In genomic region chr16:77683845-77684526, GRCh38 we compare ENCODE assay signal across 19 cellular contexts. TPM values are rescaled to one million over a fixed set of nuclear protein-coding genes. Genes with fewer than 3 reads are reported as not detected.
DNase-seq lines count a peak whose midpoint lies in the region; ATAC-seq lines count a peak whose summit lies in the region.
"Had no signal": no experiment of that assay in that cellular context is flagged by ENCODE, and none has a peak within 500 bp of the region (broad histone marks: within the 10 kb centered on the region; RNA-seq: fewer than 3 reads in every experiment).

No MANE protein-coding gene starts in this region.

- peaks cover 4 to 10% of the 10 kb centered on the region in 2 donors for H3K4me1 ChIP-seq in neuronal stem cell (ENCODE audit: control insufficient read depth in 2 of 2, insufficient read depth in 1 of 2, low read depth in 1 of 2, low read length in 2 of 2)
- H3K4me1 ChIP-seq: A549 had no signal

- H2BK12ac ChIP-seq in neuronal stem cell (ENCODE audit: low read length) = no peak overlapping the region

- H4K91ac ChIP-seq in neuronal stem cell (ENCODE audit: low read depth, low read length, poor library complexity) = no peak overlapping the region

- DNase-seq in NCI-H2227 (lab: John Stamatoyannopoulos, UW; ENCODE audit: unreplicated experiment) (peak; percentile 28), NCI-H2227 treated with DMSO at 0.1 percent for 48 hours (lab: John Stamatoyannopoulos, UW) (no peak), NCI-H1436 (lab: John Stamatoyannopoulos, UW) (peak; percentile 79), cerebellar cortex (ENCODE audit: low spot score) (peak; percentile 38), neuronal stem cell (ENCODE audit: low spot score) (no peak), Kasumi-1 (lab: John Stamatoyannopoulos, UW) (no peak)
- no peak for DNase-seq in stimulated activated CD4-positive, alpha-beta T cell treated with anti-CD3 and anti-CD28 coated beads, Interleukin-12 subunit alpha, Interleukin-12 subunit beta, amount 100 ng/mL, for 4 hours
- DNase-seq: activated B cell treated with CpG ODN at 0.5 μM for 24 hours; activated CD4-positive, alpha-beta memory T cell treated with anti-CD3 and anti-CD28 coated beads for 36 hours; activated effector memory CD4-positive, alpha-beta T cell treated with Interleukin-2 at 50 U/mL for 16 hours; H7; left cardiac atrium; natural killer cell; NCI-H2029; NCI-H524 treated with DMSO at 0.1 percent for 48 hours; posterior cingulate gyrus; T-helper 9 cell had no signal

- ATAC-seq in esophagus mucosa = no peak
- ATAC-seq: A549, left cardiac atrium, natural killer cell had no signal

- no peak overlapping the region for H3K9ac ChIP-seq in neuronal stem cell (ENCODE audit: low read depth, low read length, poor library complexity)

- H3K36me3 ChIP-seq in neuronal stem cell (replicated peaks in 1 of 2; ENCODE audit: control insufficient read depth in 2 of 2, insufficient read depth in 2 of 2, low read length in 2 of 2) = no peaks in the 10 kb centered on the region

- H3K27ac ChIP-seq in neuronal stem cell (replicated peaks; ENCODE audit: low read length) = no peak overlapping the region
- H3K27ac ChIP-seq: A549 had no signal

- H3K79me1 ChIP-seq in neuronal stem cell (ENCODE audit: low read depth, low read length) = no peaks in the 10 kb centered on the region

- no peak overlapping the region for H2AK5ac ChIP-seq in neuronal stem cell (ENCODE audit: low read depth, low read length)

- H3K23ac ChIP-seq in neuronal stem cell (ENCODE audit: low read depth, low read length, poor library complexity) = no peak overlapping the region

- H3K9me3 ChIP-seq in neuronal stem cell (replicated peaks in 1 of 2; ENCODE audit: control insufficient read depth in 2 of 2, insufficient read depth in 1 of 2, low read depth in 1 of 2, low read length in 2 of 2) = no peaks in the 10 kb centered on the region
- H3K9me3 ChIP-seq: A549 had no signal

- peak overlapping the region; percentile 15 for H2AFZ ChIP-seq in neuronal stem cell (ENCODE audit: low read length)

- no peak overlapping the region for H3K14ac ChIP-seq in neuronal stem cell (ENCODE audit: low read length)

- H2BK120ac ChIP-seq in neuronal stem cell (ENCODE audit: low read depth, low read length) = no peak overlapping the region

- no peak overlapping the region for H3K18ac ChIP-seq in neuronal stem cell (ENCODE audit: low read length)

- no peaks in the 10 kb centered on the region for H3K27me3 ChIP-seq in neuronal stem cell (ENCODE audit: control insufficient read depth in 3 of 3, insufficient read depth in 3 of 3, low read depth in 1 of 3, low read length in 3 of 3)

- no peak overlapping the region for H4K8ac ChIP-seq in neuronal stem cell (ENCODE audit: low read depth, low read length)

- H3K4me2 ChIP-seq in neuronal stem cell (ENCODE audit: insufficient read depth, low read length, poor library complexity, severe bottlenecking) = no peak overlapping the region
- H3K4me2 ChIP-seq: A549 had no signal

- H2BK15ac ChIP-seq in neuronal stem cell (ENCODE audit: low read length) = no peak overlapping the region

- H3K4ac ChIP-seq in neuronal stem cell (ENCODE audit: low read length) = no peak overlapping the region

- H3K4me3 ChIP-seq in neuronal stem cell (ENCODE audit: low read length in 2 of 2) = no peak overlapping the region
- H3K4me3 ChIP-seq: A549 had no signal

- no CpG with 5 or more reads among the region's 6 CpGs for WGBS in neuronal stem cell (ENCODE audit: extremely low coverage in 2 of 2, insufficient read length in 2 of 2, insufficient replicate concordance in 1 of 2), 2 donors

- no peak overlapping the region for H2BK5ac ChIP-seq in neuronal stem cell (ENCODE audit: low read length)

RNA-seq across cellular contexts. Expression of gene NUDT7, which starts 38.3 kb away (rescaled TPM):
- polyA plus RNA-seq in neuronal stem cell (2013, experiment 1 of 2) = 18.3 TPM
- 17.0 TPM for polyA plus RNA-seq in neuronal stem cell (2013, experiment 2 of 2)
- total RNA-seq in esophagus mucosa = 7.6 TPM

Comparison
In these comparisons a context has a peak if more than half of its experiments do, and no peak if none do; other contexts are left out.
1. DNase-seq: peak in NCI-H2227 (single experiment), NCI-H1436 (single experiment) and cerebellar cortex (single experiment); none in NCI-H2227 treated with DMSO at 0.1 percent for 48 hours (single experiment), neuronal stem cell (single experiment), Kasumi-1 (0 of 2) and stimulated activated CD4-positive, alpha-beta T cell treated with anti-CD3 and anti-CD28 coated beads, Interleukin-12 subunit alpha, Interleukin-12 subunit beta, amount 100 ng/mL, for 4 hours (single experiment).